ENCODE assay signal across 29 cellular contexts in the genomic region with DNA sequence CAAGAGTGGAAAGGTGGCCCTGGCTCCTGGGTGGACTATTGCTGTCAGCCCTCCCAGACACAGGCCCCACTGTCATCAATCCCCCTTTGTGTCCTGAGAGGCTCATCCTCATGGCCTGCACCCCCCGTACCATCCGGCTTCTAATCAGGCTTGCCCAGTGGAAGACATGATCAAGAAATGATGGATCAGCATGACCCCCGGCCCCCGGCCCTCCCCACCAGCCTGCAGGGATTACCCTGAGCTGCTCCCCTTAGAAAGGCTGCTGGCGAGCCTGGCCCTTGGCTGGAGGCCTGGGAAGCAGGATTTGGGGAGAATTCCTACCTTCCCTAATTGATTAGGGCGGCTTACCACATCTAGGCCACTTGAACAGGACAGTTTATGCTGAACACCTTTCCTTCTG.
"Had no signal": no experiment of that assay in that cellular context is flagged by ENCODE, and none has a peak within 500 bp of the region (broad histone marks: within the 10 kb centered on the region; RNA-seq: fewer than 3 reads in every experiment).

No MANE protein-coding gene starts in this region.

- H3K36me3 ChIP-seq: adrenal gland, ascending aorta, brain microvascular endothelial cell, breast epithelium, cardiac muscle cell had no signal

- H3K27ac ChIP-seq: adrenal gland, ascending aorta, body of pancreas, brain microvascular endothelial cell, breast epithelium, cardiac muscle cell had no signal

- H3K27me3 ChIP-seq: adrenal gland, ascending aorta, body of pancreas, brain microvascular endothelial cell, breast epithelium, cardiac muscle cell had no signal

- H3K9me3 ChIP-seq: adrenal gland, ascending aorta, body of pancreas, breast epithelium had no signal

- DNase-seq: activated effector memory CD4-positive, alpha-beta T cell treated with anti-CD3 and anti-CD28 coated beads, Interleukin-2, amount 50 U/mL, for 16 hours; activated effector memory CD4-positive, alpha-beta T cell treated with Interleukin-2 at 50 U/mL for 16 hours; activated gamma-delta T cell; activated naive CD4-positive, alpha-beta T cell; activated naive CD4-positive, alpha-beta T cell treated with anti-CD3 and anti-CD28 coated beads for 36 hours; activated naive CD4-positive, alpha-beta T cell treated with anti-CD3 and anti-CD28 coated beads, Interleukin-2, amount 10 ng/mL, durations not matched to agents 7 days and 5 days; activated naive CD4-positive, alpha-beta T cell treated with anti-CD3 and anti-CD28 coated beads, Interleukin-2, amount 50 U/mL, for 16 hours; activated naive CD4-positive, alpha-beta T cell treated with Interleukin-2 at 50 U/mL for 16 hours; activated naive CD8-positive, alpha-beta T cell treated with anti-CD3 and anti-CD28 coated beads for 36 hours; activated naive CD8-positive, alpha-beta T cell treated with anti-CD3 and anti-CD28 coated beads, Interleukin-2, amount 10 ng/mL, durations not matched to agents 7 days and 5 days; activated naive CD8-positive, alpha-beta T cell treated with anti-CD3 and anti-CD28 coated beads, Interleukin-2, amount 50 U/mL, for 24 hours; activated T-cell treated with anti-CD3 and anti-CD28 coated beads, Interleukin-2, amount 50 U/mL, for 1 hour; activated T-cell treated with anti-CD3 and anti-CD28 coated beads, Interleukin-2, amount 50 U/mL, for 24 hours; activated T-cell treated with anti-CD3 and anti-CD28 coated beads, Interleukin-2, amount 50 U/mL, for 4 hours; activated T-cell treated with anti-CD3 and anti-CD28 coated beads, Interleukin-2, amount 50 U/mL, for 48 hours; activated T-cell treated with anti-CD3 and anti-CD28 coated beads, Interleukin-2, amount 50 U/mL, for 72 hours; adrenal gland; amniotic stem cell; amygdala; anterior cingulate cortex; aorta; body of pancreas; brain microvascular endothelial cell; caudate nucleus; central memory CD4-positive, alpha-beta T cell; cerebellar nuclear complex had no signal

- H3K4me3 ChIP-seq: adrenal gland, ascending aorta, body of pancreas, breast epithelium, cardiac muscle cell had no signal
